Comparison of ENCODE assay signal across 1 cellular context in genomic region chrX:108439434-108439883, GRCh38.
TF ChIP-seq lines count a peak whose summit lies in the region.

Gene COL4A5 (plus strand): TSS chrX:108439838. CDS start chrX:108440126, 288 bp downstream.

TF ChIP-seq in HepG2, 621 proteins besides CTCF, POLR2A, EP300 and RAD21 (continued from another document and continues in another):
- no peak for TF ChIP-seq ZGPAT (CRISPR knock-in tag; IDR thresholded peaks at IDR 0.05)
- TF ChIP-seq ASH2L (IDR thresholded peaks at IDR 0.05; ENCODE audit: insufficient read length, low read depth, low read length), result peak; percentile 90
- no peak for TF ChIP-seq SP1 (IDR thresholded peaks at IDR 0.05)
- no peak for TF ChIP-seq SP1 (CRISPR knock-in tag; IDR thresholded peaks at IDR 0.05)
- no peak for TF ChIP-seq CREB1 (IDR thresholded peaks at IDR 0.05)
- TF ChIP-seq CREB1 (CRISPR knock-in tag; IDR thresholded peaks at IDR 0.05), result peak; percentile 53; the same call in 1 of the 2 replicates
- peak; percentile 69; the same call in 1 of the 2 replicates for TF ChIP-seq ARID3A (IDR thresholded peaks at IDR 0.05; ENCODE audit: low read depth, low read length)
- no peak for TF ChIP-seq GTF2F1 (IDR thresholded peaks at IDR 0.05; ENCODE audit: low read length)
- no peak for TF ChIP-seq ZNF121 (CRISPR knock-in tag; IDR thresholded peaks at IDR 0.05)
- TF ChIP-seq SRY (CRISPR knock-in tag; IDR thresholded peaks at IDR 0.05), result no peak
- no peak for TF ChIP-seq NFE2 (CRISPR knock-in tag; IDR thresholded peaks at IDR 0.05)
- no peak for TF ChIP-seq HNRNPL (IDR thresholded peaks at IDR 0.05; ENCODE audit: low read depth, low read length)
- TF ChIP-seq ZNF749 (CRISPR knock-in tag; IDR thresholded peaks at IDR 0.05; ENCODE audit: borderline replicate concordance), result no peak
- TF ChIP-seq SRSF4 (IDR thresholded peaks at IDR 0.05; ENCODE audit: low read depth, low read length, poor library complexity, severe bottlenecking), result no peak
- no peak for TF ChIP-seq ZNF317 (CRISPR knock-in tag; IDR thresholded peaks at IDR 0.05)
- TF ChIP-seq BCL6 (CRISPR knock-in tag; IDR thresholded peaks at IDR 0.05), result no peak
- peak; percentile 71 for TF ChIP-seq PHF21A (CRISPR knock-in tag; IDR thresholded peaks at IDR 0.05)
- no peak for TF ChIP-seq IRF2 (CRISPR knock-in tag; IDR thresholded peaks at IDR 0.05)
- TF ChIP-seq FIP1L1 (IDR thresholded peaks at IDR 0.05; ENCODE audit: borderline replicate concordance, insufficient read depth, low read depth, low read length), result no peak
- no peak for TF ChIP-seq RAD51 (IDR thresholded peaks at IDR 0.05; ENCODE audit: borderline replicate concordance)
- TF ChIP-seq MIER3 (CRISPR knock-in tag; IDR thresholded peaks at IDR 0.05; ENCODE audit: borderline replicate concordance), result no peak
- no peak for TF ChIP-seq ZNF326 (CRISPR knock-in tag; IDR thresholded peaks at IDR 0.05; ENCODE audit: borderline replicate concordance)
- no peak for TF ChIP-seq NR0B2 (CRISPR knock-in tag; IDR thresholded peaks at IDR 0.05)
- TF ChIP-seq MIXL1 (CRISPR knock-in tag; IDR thresholded peaks at IDR 0.05), result no peak
- no peak for TF ChIP-seq ZNF407 (CRISPR knock-in tag; IDR thresholded peaks at IDR 0.05; ENCODE audit: not compliant biosample characterization)
- TF ChIP-seq SATB2 (CRISPR knock-in tag; IDR thresholded peaks at IDR 0.05), result no peak
- 0 out of 2 replicates have a peak, but pooled peaks have one; percentile 11 for TF ChIP-seq HBP1 (CRISPR knock-in tag; IDR thresholded peaks at IDR 0.05; ENCODE audit: low read depth)
- peak in 1 of 2 experiments; percentile 63; a peak in 2 of 4 replicates for TF ChIP-seq HMGXB4 (CRISPR knock-in tag; IDR thresholded peaks at IDR 0.05; ENCODE audit: borderline replicate concordance in 1 of 2, low read depth in 1 of 2)
- no peak for TF ChIP-seq MED1 (CRISPR knock-in tag; IDR thresholded peaks at IDR 0.05)
- no peak for TF ChIP-seq ZNF362 (CRISPR knock-in tag; IDR thresholded peaks at IDR 0.05; ENCODE audit: borderline replicate concordance)
- TF ChIP-seq ISL2 (CRISPR knock-in tag; IDR thresholded peaks at IDR 0.05), result no peak
- TF ChIP-seq ZNF446 (CRISPR knock-in tag; IDR thresholded peaks at IDR 0.05), result no peak
- TF ChIP-seq RXRA (CRISPR knock-in tag; IDR thresholded peaks at IDR 0.05), result no peak
- 0 out of 2 replicates have a peak, but pooled peaks have one; percentile 20 for TF ChIP-seq MAX (IDR thresholded peaks at IDR 0.05)
- TF ChIP-seq MYNN (CRISPR knock-in tag; IDR thresholded peaks at IDR 0.05; ENCODE audit: low read depth), result no peak
- no peak for TF ChIP-seq ZNF747 (CRISPR knock-in tag; IDR thresholded peaks at IDR 0.05; ENCODE audit: borderline replicate concordance)
- no peak for TF ChIP-seq ZNF460 (CRISPR knock-in tag; IDR thresholded peaks at IDR 0.05; ENCODE audit: borderline replicate concordance)
- no peak for TF ChIP-seq AHR (CRISPR knock-in tag; IDR thresholded peaks at IDR 0.05)
- no peak for TF ChIP-seq NR3C1 (CRISPR knock-in tag; IDR thresholded peaks at IDR 0.05)
- TF ChIP-seq KDM3A (CRISPR knock-in tag; IDR thresholded peaks at IDR 0.05; ENCODE audit: low read depth), result no peak
- TF ChIP-seq REST (IDR thresholded peaks at IDR 0.05; ENCODE audit: borderline replicate concordance in 1 of 2, low read depth in 1 of 2, low read length in 2 of 2), result no peak
